8 cellular contexts compared by ENCODE assay signal in the genomic region with DNA sequence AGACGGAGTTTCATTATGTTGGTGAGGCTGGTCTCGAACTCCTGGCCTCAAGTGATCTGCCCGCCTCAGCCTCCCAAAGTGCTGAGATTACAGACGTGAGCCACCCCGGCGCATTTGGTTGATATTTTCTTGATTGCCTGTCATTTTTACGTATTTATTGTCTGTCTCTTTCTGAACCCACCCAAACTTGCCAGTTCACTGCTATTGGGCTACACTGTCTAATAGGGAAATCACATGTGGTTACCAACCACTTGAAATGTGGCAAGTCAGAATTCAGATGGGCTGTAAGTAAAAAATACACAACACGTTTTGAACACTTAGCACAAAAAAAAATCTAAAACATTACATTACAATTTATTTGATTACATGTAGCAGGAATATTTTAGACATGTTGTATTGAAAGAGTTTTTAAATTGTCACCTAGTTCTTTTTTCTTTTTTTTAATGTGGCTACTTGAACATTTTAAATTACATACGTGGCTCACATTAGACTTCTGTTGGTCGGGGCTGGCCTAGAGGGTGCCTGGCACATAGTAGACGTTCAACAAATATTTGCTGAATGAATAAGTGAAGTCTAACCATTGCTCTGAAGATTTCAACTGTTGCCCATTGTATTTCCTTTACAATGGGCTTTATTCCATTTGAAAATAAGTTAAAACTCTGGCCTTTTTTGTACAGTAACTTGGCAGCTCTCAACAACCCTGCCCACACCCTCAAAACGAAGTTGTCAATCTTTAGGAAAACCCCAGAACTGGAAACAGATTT. TPM values are rescaled to one million over a fixed set of nuclear protein-coding genes. Genes with fewer than 3 reads are reported as not detected.
DNase-seq lines count a peak whose midpoint lies in the region; ATAC-seq and TF ChIP-seq lines count a peak whose summit lies in the region.

No MANE protein-coding gene starts in this region.

- no peaks in the 10 kb centered on the region for H3K27me3 Mint-ChIP-seq in naive thymus-derived CD4-positive, alpha-beta T cell

- POLR2A ChIA-PET in naive thymus-derived CD4-positive, alpha-beta T cell (lab: Charles Lee), result interaction anchor here (0.7 to 2.3 kb wide), 4 partner anchors 9 to 283 kb away, joined by 3 to 9 read pairs (median 4); partner anchors contain the start of gene RFC5

- TF ChIP-seq CTCF in colonic mucosa (IDR thresholded peaks at IDR 0.05) (no peak), GM20000 (IDR thresholded peaks at IDR 0.05; ENCODE audit: extremely low read depth, missing control alignments) (no peak)

- no peaks in the 10 kb centered on the region for H3K36me3 ChIP-seq in colonic mucosa
- peaks cover 0 to 8% (median 0%) of the 10 kb centered on the region in 3 experiments for H3K36me3 ChIP-seq in naive thymus-derived CD4-positive, alpha-beta T cell (ENCODE audit: control insufficient read depth in 2 of 3, insufficient read depth in 3 of 3, low read length in 3 of 3)

- peaks cover 10% of the 10 kb centered on the region for H3K4me1 ChIP-seq in colonic mucosa
- H3K4me1 ChIP-seq in naive thymus-derived CD4-positive, alpha-beta T cell (ENCODE audit: control insufficient read depth in 2 of 2, insufficient read depth in 2 of 2, low read length in 2 of 2), result peaks cover 13 to 14% of the 10 kb centered on the region in 2 donors

- peaks cover 33 to 54% (median 46%) of the 10 kb centered on the region in 7 donors for H3K4me1 Mint-ChIP-seq in naive thymus-derived CD4-positive, alpha-beta T cell

- intact Hi-C loops in colonic mucosa (cut with DNase I) (no loop called here), head of caudate nucleus (cut with DNase I) (no loop called here)
- intact Hi-C loops in naive thymus-derived CD4-positive, alpha-beta T cell (cut with micrococcal nuclease), result no loop called here

- H3K36me3 Mint-ChIP-seq in naive thymus-derived CD4-positive, alpha-beta T cell, result peaks cover 0 to 3% (median 0%) of the 10 kb centered on the region in 5 donors

- H3K9me3 ChIP-seq in colonic mucosa, result no peaks in the 10 kb centered on the region
- H3K9me3 ChIP-seq in naive thymus-derived CD4-positive, alpha-beta T cell (ENCODE audit: control insufficient read depth in 2 of 3, low read length in 3 of 3), result no peaks in the 10 kb centered on the region

- CTCF ChIA-PET in naive thymus-derived CD4-positive, alpha-beta T cell (lab: Charles Lee), result interaction anchor here (1.3 kb wide), 1 partner anchor 9 kb away, joined by 4 read pairs; no protein-coding TSS in a partner anchor

- DNase-seq in AG08396 (ENCODE audit: low spot score), result peak; percentile 46
- DNase-seq in M059J (ENCODE audit: low read depth), result peak; percentile 26
- no peak for DNase-seq in colonic mucosa
- no peak for DNase-seq in naive thymus-derived CD4-positive, alpha-beta T cell
- no peak for DNase-seq in GM20000 (ENCODE audit: low spot score)
- no peak for DNase-seq in head of caudate nucleus
- no peak for DNase-seq in SIG-M5 treated with dmso at 0.1 percent for 504 hours (lab: John Stamatoyannopoulos, UW; ENCODE audit: unreplicated experiment)

- H3K27ac ChIP-seq in colonic mucosa, result peak overlapping the region; percentile 98
- peak overlapping the region; percentile 80 for H3K27ac ChIP-seq in naive thymus-derived CD4-positive, alpha-beta T cell (ENCODE audit: low read depth, low read length)

- H3K4me3 ChIP-seq in colonic mucosa, result no peak overlapping the region
- no peak overlapping the region for H3K4me3 ChIP-seq in naive thymus-derived CD4-positive, alpha-beta T cell (ENCODE audit: low read length)

- H3K27me3 ChIP-seq in colonic mucosa, result no peaks in the 10 kb centered on the region
- no peaks in the 10 kb centered on the region for H3K27me3 ChIP-seq in naive thymus-derived CD4-positive, alpha-beta T cell (ENCODE audit: control insufficient read depth in 2 of 2, insufficient read depth in 2 of 2, low read length in 2 of 2)

- H3K9me3 Mint-ChIP-seq in naive thymus-derived CD4-positive, alpha-beta T cell, result peaks cover 0 to 2% (median 0%) of the 10 kb centered on the region in 11 donors

- ATAC-seq in naive thymus-derived CD4-positive, alpha-beta T cell, result no peak
- ATAC-seq in HG03354 (IDR thresholded peaks at IDR 0.05; ENCODE audit: poor library complexity, severe bottlenecking, unreplicated experiment), result no peak

- peak overlapping the region in 1 of 2 donors; percentile 95 for H3K9ac ChIP-seq in colonic mucosa (ENCODE audit: low read depth in 2 of 2, low read length in 2 of 2)

- peak overlapping the region; percentile 80 to 100 (median 91) for H3K4me3 Mint-ChIP-seq in naive thymus-derived CD4-positive, alpha-beta T cell

- H3K27ac Mint-ChIP-seq in naive thymus-derived CD4-positive, alpha-beta T cell, result peak overlapping the region; percentile 91 to 96 (median 93)

RNA-seq across cellular contexts. Expression of gene WSB2, which starts 1.9 kb away (rescaled TPM):
- 116 and 133 TPM in 2 replicates for total RNA-seq in M059J (2014; rRNA removed; shearing (Covaris generic))
- total RNA-seq in colonic mucosa, result 100 to 1,000 TPM in 1 of 2 donors, 10 to 100 TPM in 1; 99.1 to 120 TPM
- 10 to 100 TPM; 12.2 to 52.2 (median 19.1) TPM for total RNA-seq in naive thymus-derived CD4-positive, alpha-beta T cell
- polyA plus RNA-seq in naive thymus-derived CD4-positive, alpha-beta T cell, result 10 to 100 TPM; 10.2 to 10.6 TPM

RNA-seq across cellular contexts. Expression of gene RFC5, which starts 42.6 kb away (rescaled TPM):
- 54.4 and 71.2 TPM in 2 replicates for total RNA-seq in M059J (2014; rRNA removed; shearing (Covaris generic))
- 10 to 100 TPM in 1 of 2 donors, 1 to 10 TPM in 1; 9.4 to 36.0 TPM for total RNA-seq in colonic mucosa
- total RNA-seq in naive thymus-derived CD4-positive, alpha-beta T cell, result 10 to 100 TPM in 3 of 5 experiments, 1 to 10 TPM in 2; 6.3 to 40.3 (median 15.6) TPM
- polyA plus RNA-seq in naive thymus-derived CD4-positive, alpha-beta T cell, result 10 to 100 TPM; 19.0 to 20.5 TPM

RNA-seq across cellular contexts. Expression of gene VSIG10, which starts 44.7 kb away (rescaled TPM):
- total RNA-seq in M059J (2014; rRNA removed; shearing (Covaris generic)), result 17.6 and 20.9 TPM in 2 replicates
- 10 to 100 TPM; 60.0 to 69.0 TPM for total RNA-seq in colonic mucosa
- total RNA-seq in naive thymus-derived CD4-positive, alpha-beta T cell, result 1 to 10 TPM; 3.9 to 8.5 (median 5.3) TPM
- 1 to 10 TPM; 1.5 to 5.5 TPM for polyA plus RNA-seq in naive thymus-derived CD4-positive, alpha-beta T cell

Comparison
In these comparisons a context has a peak if more than half of its experiments do, and no peak if none do; other contexts are left out.
1. DNase-seq: peak in AG08396 (single experiment) and M059J (single experiment); none in colonic mucosa (single experiment), naive thymus-derived CD4-positive, alpha-beta T cell (0 of 9), GM20000 (single experiment), head of caudate nucleus (0 of 42) and SIG-M5 treated with dmso at 0.1 percent for 504 hours (single experiment).